Comparison of ENCODE assay signal across 1 cellular context in the genomic region with DNA sequence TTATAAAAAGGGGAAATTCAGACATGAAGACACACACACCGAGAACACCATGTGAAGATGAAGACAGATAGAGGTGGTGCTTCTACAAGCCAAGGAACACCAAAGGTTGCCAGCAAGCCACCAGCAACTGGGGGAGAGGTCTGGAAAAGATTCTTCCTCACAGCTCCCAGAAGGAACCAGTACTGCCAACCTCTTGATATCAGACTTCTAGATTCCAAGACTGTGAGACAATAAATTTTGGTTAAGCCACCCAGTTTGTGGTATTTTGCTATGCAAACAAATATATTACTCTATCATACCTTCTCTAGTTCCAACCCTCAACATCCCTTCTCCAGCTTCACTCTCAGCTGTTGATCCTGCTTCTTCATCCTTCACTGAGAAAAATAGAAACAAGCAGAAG.
TF ChIP-seq lines count a peak whose summit lies in the region.

No MANE protein-coding gene starts in this region.

TF ChIP-seq in HepG2, 621 proteins besides CTCF, POLR2A, EP300 and RAD21 (continued from another document):
- TF ChIP-seq, protein P1, sequence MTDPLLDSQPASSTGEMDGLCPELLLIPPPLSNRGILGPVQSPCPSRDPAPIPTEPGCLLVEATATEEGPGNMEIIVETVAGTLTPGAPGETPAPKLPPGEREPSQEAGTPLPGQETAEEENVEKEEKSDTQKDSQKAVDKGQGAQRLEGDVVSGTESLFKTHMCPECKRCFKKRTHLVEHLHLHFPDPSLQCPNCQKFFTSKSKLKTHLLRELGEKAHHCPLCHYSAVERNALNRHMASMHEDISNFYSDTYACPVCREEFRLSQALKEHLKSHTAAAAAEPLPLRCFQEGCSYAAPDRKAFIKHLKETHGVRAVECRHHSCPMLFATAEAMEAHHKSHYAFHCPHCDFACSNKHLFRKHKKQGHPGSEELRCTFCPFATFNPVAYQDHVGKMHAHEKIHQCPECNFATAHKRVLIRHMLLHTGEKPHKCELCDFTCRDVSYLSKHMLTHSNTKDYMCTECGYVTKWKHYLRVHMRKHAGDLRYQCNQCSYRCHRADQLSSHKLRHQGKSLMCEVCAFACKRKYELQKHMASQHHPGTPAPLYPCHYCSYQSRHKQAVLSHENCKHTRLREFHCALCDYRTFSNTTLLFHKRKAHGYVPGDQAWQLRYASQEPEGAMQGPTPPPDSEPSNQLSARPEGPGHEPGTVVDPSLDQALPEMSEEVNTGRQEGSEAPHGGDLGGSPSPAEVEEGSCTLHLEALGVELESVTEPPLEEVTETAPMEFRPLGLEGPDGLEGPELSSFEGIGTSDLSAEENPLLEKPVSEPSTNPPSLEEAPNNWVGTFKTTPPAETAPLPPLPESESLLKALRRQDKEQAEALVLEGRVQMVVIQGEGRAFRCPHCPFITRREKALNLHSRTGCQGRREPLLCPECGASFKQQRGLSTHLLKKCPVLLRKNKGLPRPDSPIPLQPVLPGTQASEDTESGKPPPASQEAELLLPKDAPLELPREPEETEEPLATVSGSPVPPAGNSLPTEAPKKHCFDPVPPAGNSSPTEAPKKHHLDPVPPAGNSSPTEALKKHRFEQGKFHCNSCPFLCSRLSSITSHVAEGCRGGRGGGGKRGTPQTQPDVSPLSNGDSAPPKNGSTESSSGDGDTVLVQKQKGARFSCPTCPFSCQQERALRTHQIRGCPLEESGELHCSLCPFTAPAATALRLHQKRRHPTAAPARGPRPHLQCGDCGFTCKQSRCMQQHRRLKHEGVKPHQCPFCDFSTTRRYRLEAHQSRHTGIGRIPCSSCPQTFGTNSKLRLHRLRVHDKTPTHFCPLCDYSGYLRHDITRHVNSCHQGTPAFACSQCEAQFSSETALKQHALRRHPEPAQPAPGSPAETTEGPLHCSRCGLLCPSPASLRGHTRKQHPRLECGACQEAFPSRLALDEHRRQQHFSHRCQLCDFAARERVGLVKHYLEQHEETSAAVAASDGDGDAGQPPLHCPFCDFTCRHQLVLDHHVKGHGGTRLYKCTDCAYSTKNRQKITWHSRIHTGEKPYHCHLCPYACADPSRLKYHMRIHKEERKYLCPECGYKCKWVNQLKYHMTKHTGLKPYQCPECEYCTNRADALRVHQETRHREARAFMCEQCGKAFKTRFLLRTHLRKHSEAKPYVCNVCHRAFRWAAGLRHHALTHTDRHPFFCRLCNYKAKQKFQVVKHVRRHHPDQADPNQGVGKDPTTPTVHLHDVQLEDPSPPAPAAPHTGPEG (CRISPR knock-in tag; IDR thresholded peaks at IDR 0.05), result no peak
- TF ChIP-seq ZFP62 (CRISPR knock-in tag; IDR thresholded peaks at IDR 0.05), result no peak
- no peak for TF ChIP-seq MTA3 (CRISPR knock-in tag; IDR thresholded peaks at IDR 0.05)
- no peak for TF ChIP-seq TOE1 (CRISPR knock-in tag; IDR thresholded peaks at IDR 0.05)
- TF ChIP-seq, protein P2, sequence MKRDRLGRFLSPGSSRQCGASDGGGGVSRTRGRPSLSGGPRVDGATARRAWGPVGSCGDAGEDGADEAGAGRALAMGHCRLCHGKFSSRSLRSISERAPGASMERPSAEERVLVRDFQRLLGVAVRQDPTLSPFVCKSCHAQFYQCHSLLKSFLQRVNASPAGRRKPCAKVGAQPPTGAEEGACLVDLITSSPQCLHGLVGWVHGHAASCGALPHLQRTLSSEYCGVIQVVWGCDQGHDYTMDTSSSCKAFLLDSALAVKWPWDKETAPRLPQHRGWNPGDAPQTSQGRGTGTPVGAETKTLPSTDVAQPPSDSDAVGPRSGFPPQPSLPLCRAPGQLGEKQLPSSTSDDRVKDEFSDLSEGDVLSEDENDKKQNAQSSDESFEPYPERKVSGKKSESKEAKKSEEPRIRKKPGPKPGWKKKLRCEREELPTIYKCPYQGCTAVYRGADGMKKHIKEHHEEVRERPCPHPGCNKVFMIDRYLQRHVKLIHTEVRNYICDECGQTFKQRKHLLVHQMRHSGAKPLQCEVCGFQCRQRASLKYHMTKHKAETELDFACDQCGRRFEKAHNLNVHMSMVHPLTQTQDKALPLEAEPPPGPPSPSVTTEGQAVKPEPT (CRISPR knock-in tag; IDR thresholded peaks at IDR 0.05; ENCODE audit: low read depth), result no peak
- TF ChIP-seq CENPX (CRISPR knock-in tag; IDR thresholded peaks at IDR 0.05), result no peak
- TF ChIP-seq ZFP36L1 (CRISPR knock-in tag; IDR thresholded peaks at IDR 0.05), result no peak
